Comparison of ENCODE assay signal across 1 cellular context in the genomic region with DNA sequence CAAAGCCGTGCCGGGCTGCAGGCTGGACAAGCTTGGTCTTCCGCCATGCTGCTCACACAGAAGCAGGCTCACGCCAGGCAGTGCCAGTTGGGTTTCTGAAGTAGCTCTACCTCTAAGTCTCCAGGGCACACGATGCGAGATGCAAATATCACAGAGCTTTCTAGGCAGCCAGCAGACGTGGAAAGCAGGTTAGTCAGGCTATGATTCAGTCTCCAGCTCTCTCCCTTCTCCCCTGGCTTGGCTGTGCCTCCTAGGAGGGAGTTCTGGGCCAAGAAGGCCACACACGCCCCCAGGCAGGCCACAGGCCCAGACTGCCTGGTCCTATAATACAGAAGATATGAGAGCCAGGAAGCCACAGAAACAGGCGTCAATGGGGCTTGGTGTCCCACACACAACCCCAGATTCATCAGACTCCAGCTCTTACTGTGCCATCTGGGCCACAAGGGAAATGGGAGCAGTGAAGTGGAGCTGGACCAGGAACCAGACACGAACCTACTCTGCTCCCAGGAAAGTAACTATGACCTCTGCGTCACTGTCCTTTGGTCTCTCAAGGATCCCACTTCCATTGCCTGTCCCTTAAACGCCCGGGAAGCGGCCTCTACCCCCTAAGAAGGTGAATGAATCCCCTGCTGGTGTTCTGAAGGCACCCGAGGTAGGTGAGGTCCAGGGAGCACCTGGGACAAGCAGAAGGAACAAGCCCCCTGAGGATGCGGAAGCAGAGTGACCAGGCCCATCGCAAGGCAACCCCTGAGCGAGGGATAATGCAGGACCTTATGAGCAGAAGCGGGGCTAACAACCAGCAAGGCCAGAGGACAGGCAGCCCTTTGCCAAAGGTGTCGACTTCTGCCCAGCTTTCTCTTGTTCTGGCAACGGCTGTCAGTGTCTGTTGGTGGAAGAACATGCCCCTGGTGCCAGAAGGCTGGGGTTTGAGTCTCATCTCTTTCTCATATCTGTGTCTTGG.
TF ChIP-seq lines count a peak whose summit lies in the region.

No MANE protein-coding gene starts in this region.

TF ChIP-seq in H1, 55 proteins besides CTCF, POLR2A, EP300 and RAD21 (continued from another document):
- TF ChIP-seq, protein P1, sequence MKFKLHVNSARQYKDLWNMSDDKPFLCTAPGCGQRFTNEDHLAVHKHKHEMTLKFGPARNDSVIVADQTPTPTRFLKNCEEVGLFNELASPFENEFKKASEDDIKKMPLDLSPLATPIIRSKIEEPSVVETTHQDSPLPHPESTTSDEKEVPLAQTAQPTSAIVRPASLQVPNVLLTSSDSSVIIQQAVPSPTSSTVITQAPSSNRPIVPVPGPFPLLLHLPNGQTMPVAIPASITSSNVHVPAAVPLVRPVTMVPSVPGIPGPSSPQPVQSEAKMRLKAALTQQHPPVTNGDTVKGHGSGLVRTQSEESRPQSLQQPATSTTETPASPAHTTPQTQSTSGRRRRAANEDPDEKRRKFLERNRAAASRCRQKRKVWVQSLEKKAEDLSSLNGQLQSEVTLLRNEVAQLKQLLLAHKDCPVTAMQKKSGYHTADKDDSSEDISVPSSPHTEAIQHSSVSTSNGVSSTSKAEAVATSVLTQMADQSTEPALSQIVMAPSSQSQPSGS (IDR thresholded peaks at IDR 0.05; ENCODE audit: low read length): no peak
